1 cellular context compared by ENCODE assay signal in the genomic region with DNA sequence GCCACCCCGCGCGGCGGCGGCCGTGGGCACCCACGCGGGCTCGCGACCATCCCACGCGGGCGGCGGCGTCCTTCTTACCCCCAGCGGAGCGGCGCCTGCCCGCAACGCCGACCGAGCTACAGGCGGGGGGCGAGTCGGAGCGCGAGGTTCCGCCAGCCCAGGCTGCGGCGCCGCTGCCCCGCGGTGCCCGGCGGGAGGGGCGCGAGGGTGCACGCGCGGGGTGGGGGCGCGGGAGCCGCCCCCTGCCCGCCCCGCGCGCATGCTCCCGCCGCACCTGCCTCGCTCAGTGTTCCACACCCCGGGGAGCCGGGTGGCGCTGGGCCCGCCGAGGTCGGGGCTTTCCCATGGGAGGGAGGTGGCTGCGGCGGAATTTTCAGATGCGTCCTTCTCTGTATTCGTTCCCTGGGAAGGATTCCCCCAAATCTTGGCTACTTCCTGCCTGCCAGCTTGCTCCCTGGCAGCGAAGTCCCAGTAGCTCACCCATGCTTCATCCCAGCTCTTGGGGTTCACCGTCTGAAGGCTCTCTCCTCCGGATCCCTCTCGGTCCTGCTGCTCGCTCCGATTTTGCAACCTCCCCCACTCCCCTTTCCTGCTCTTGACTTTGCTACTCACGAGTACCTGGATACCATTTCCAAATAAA.
TF ChIP-seq lines count a peak whose summit lies in the region.

Gene L3MBTL4 (minus strand): TSS at position 189 of the 640 bp plus-strand sequence. CDS start 103,286 bp downstream, outside the sequence.

TF ChIP-seq in HEK293, 187 proteins besides CTCF, POLR2A, EP300 and RAD21 (continued from another document and continues in another):
- TF ChIP-seq ZBTB11 (tag by site-specific recombination; conservative IDR thresholded peaks at IDR 0.05; ENCODE audit: low read depth) (peak; percentile 78), ZBTB48 (tag by site-specific recombination; IDR thresholded peaks at IDR 0.05) (peak; percentile 32; the same call in 1 of the 2 replicates), MZF1 (tag by site-specific recombination; IDR thresholded peaks at IDR 0.05; ENCODE audit: borderline replicate concordance) (0 out of 2 replicates have a peak, but pooled peaks have one; percentile 15), IKZF3 (tag by site-specific recombination; IDR thresholded peaks at IDR 0.05) (0 out of 2 replicates have a peak, but pooled peaks have one; percentile 55), HOXC10 (CRISPR knock-in tag; IDR thresholded peaks at IDR 0.05) (no peak), TCF7L2 (IDR thresholded peaks at IDR 0.05; ENCODE audit: borderline replicate concordance, low read depth, low read length) (no peak), RBAK (tag by site-specific recombination; IDR thresholded peaks at IDR 0.05) (no peak), SP7 (tag by site-specific recombination; IDR thresholded peaks at IDR 0.05) (peak; percentile 50; the same call in 1 of the 2 replicates), ZBTB7A (tag by site-specific recombination; IDR thresholded peaks at IDR 0.05; ENCODE audit: low read depth) (no peak), ZNF311 (tag by site-specific recombination; IDR thresholded peaks at IDR 0.05; ENCODE audit: borderline replicate concordance) (no peak), ZNF214 (tag by site-specific recombination; IDR thresholded peaks at IDR 0.05; ENCODE audit: borderline replicate concordance) (no peak), ZNF843 (tag by site-specific recombination; IDR thresholded peaks at IDR 0.05) (no peak), PATZ1 (tag by site-specific recombination; IDR thresholded peaks at IDR 0.05) (peak; percentile 43; the same call in 1 of the 2 replicates), ZNF701 (tag by site-specific recombination; IDR thresholded peaks at IDR 0.05) (no peak), BCL11B (tag by site-specific recombination; IDR thresholded peaks at IDR 0.05; ENCODE audit: low read depth) (no peak), KLF7 (tag by site-specific recombination; IDR thresholded peaks at IDR 0.05; ENCODE audit: borderline replicate concordance) (0 out of 2 replicates have a peak, but pooled peaks have one; percentile 18), HOXA7 (CRISPR knock-in tag; IDR thresholded peaks at IDR 0.05; ENCODE audit: borderline replicate concordance) (no peak), ZNF501 (tag by site-specific recombination; IDR thresholded peaks at IDR 0.05) (peak; percentile 45; the same call in 1 of the 2 replicates), SP2 (tag by site-specific recombination; IDR thresholded peaks at IDR 0.05) (no peak), ZNF596 (tag by site-specific recombination; IDR thresholded peaks at IDR 0.05) (no peak), ZNF473 (tag by site-specific recombination; IDR thresholded peaks at IDR 0.05) (no peak), SCRT2 (tag by site-specific recombination; IDR thresholded peaks at IDR 0.05) (no peak), ZNF274 (IDR thresholded peaks at IDR 0.05; ENCODE audit: low read length) (no peak), ZNF274 (tag by site-specific recombination; IDR thresholded peaks at IDR 0.05; ENCODE audit: borderline replicate concordance) (no peak), ZNF426 (tag by site-specific recombination; IDR thresholded peaks at IDR 0.05) (no peak), ZNF416 (tag by site-specific recombination; IDR thresholded peaks at IDR 0.05) (no peak), BCL11A (tag by site-specific recombination; IDR thresholded peaks at IDR 0.05; ENCODE audit: low read depth) (no peak), ZNF302 (tag by site-specific recombination; IDR thresholded peaks at IDR 0.05; ENCODE audit: low read depth) (no peak), GLIS2 (tag by site-specific recombination; IDR thresholded peaks at IDR 0.05) (peak; percentile 62), ZNF664 (tag by site-specific recombination; IDR thresholded peaks at IDR 0.05) (no peak), SP3 (tag by site-specific recombination; IDR thresholded peaks at IDR 0.05) (peak; percentile 36; the same call in 1 of the 2 replicates), ZNF513 (tag by site-specific recombination; IDR thresholded peaks at IDR 0.05) (no peak), ZBTB1 (tag by site-specific recombination; IDR thresholded peaks at IDR 0.05) (no peak), WT1 (tag by site-specific recombination; IDR thresholded peaks at IDR 0.05) (0 out of 2 replicates have a peak, but pooled peaks have one; percentile 22), ZNF600 (tag by site-specific recombination; IDR thresholded peaks at IDR 0.05) (peak; percentile 71; the same call in 1 of the 2 replicates), ZNF549 (tag by site-specific recombination; IDR thresholded peaks at IDR 0.05) (no peak), ZNF677 (tag by site-specific recombination; IDR thresholded peaks at IDR 0.05) (no peak), ZNF704 (tag by site-specific recombination; IDR thresholded peaks at IDR 0.05) (no peak), ZNF2 (tag by site-specific recombination; IDR thresholded peaks at IDR 0.05) (0 out of 2 replicates have a peak, but pooled peaks have one; percentile 51), ELK4 (IDR thresholded peaks at IDR 0.05; ENCODE audit: borderline replicate concordance, low read depth, low read length) (no peak)
- TF ChIP-seq, protein P1, sequence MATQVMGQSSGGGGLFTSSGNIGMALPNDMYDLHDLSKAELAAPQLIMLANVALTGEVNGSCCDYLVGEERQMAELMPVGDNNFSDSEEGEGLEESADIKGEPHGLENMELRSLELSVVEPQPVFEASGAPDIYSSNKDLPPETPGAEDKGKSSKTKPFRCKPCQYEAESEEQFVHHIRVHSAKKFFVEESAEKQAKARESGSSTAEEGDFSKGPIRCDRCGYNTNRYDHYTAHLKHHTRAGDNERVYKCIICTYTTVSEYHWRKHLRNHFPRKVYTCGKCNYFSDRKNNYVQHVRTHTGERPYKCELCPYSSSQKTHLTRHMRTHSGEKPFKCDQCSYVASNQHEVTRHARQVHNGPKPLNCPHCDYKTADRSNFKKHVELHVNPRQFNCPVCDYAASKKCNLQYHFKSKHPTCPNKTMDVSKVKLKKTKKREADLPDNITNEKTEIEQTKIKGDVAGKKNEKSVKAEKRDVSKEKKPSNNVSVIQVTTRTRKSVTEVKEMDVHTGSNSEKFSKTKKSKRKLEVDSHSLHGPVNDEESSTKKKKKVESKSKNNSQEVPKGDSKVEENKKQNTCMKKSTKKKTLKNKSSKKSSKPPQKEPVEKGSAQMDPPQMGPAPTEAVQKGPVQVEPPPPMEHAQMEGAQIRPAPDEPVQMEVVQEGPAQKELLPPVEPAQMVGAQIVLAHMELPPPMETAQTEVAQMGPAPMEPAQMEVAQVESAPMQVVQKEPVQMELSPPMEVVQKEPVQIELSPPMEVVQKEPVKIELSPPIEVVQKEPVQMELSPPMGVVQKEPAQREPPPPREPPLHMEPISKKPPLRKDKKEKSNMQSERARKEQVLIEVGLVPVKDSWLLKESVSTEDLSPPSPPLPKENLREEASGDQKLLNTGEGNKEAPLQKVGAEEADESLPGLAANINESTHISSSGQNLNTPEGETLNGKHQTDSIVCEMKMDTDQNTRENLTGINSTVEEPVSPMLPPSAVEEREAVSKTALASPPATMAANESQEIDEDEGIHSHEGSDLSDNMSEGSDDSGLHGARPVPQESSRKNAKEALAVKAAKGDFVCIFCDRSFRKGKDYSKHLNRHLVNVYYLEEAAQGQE (tag by site-specific recombination; IDR thresholded peaks at IDR 0.05), result no peak
- TF ChIP-seq, protein P2, sequence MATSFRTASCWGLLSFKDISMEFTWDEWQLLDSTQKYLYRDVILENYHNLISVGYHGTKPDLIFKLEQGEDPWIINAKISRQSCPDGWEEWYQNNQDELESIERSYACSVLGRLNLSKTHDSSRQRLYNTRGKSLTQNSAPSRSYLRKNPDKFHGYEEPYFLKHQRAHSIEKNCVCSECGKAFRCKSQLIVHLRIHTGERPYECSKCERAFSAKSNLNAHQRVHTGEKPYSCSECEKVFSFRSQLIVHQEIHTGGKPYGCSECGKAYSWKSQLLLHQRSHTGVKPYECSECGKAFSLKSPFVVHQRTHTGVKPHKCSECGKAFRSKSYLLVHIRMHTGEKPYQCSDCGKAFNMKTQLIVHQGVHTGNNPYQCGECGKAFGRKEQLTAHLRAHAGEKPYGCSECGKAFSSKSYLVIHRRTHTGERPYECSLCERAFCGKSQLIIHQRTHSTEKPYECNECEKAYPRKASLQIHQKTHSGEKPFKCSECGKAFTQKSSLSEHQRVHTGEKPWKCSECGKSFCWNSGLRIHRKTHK (tag by site-specific recombination; IDR thresholded peaks at IDR 0.05), result no peak
